1 cellular context compared by ENCODE assay signal in the genomic region with DNA sequence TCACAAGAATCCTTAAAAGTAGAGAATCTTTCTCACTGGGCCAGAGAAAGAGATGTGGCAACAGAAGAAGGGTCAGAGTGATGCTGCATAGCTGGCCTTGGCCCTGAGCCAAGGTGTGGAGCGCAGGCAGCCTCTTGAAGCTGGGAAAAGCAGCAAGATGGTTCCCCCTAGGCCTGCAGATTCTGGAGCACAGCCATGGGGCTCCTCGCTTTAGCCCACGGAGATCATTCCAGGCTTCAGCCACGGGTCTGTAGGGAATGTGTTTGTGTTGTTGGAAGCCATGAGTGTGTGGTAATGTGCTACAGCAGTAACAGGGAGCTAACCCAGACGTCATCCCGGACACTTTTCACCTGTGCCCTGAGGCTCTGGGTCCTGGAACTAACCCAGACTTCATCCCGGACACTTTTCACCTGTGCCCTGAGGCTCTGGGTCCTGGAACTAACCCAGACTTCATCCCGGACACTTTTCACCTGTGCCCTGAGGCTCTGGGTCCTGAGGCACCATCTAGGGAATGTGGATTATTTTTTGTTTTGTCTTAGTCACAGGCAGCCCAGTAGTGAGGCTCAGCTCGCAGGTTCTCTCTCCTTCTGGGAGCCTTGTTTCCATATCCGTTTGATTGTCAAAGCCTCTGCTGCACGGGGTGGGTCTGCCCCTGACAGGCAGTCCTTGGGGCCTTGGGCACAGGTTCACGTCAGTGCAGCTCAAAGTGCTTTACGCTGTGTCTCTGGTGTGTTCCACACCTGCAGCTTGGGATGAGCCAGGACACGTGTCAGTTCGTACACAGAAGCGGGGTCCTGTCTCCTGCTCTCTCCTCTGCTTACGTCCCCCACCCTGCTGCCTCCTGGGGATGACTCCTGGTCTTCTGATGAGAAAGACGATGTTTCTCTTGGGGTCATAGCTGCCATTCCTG.
TF ChIP-seq lines count a peak whose summit lies in the region.

No MANE protein-coding gene starts in this region.

TF ChIP-seq in HCT116, 20 proteins besides CTCF, POLR2A, EP300 and RAD21 (continued from another document):
- no peak for TF ChIP-seq TCF7L2 (IDR thresholded peaks at IDR 0.05; ENCODE audit: borderline replicate concordance, extremely low read depth, insufficient read depth, insufficient read length)
- no peak for TF ChIP-seq SRF (IDR thresholded peaks at IDR 0.05; ENCODE audit: low read depth)
- TF ChIP-seq ATF3 (IDR thresholded peaks at IDR 0.05): no peak
- TF ChIP-seq, protein P1, sequence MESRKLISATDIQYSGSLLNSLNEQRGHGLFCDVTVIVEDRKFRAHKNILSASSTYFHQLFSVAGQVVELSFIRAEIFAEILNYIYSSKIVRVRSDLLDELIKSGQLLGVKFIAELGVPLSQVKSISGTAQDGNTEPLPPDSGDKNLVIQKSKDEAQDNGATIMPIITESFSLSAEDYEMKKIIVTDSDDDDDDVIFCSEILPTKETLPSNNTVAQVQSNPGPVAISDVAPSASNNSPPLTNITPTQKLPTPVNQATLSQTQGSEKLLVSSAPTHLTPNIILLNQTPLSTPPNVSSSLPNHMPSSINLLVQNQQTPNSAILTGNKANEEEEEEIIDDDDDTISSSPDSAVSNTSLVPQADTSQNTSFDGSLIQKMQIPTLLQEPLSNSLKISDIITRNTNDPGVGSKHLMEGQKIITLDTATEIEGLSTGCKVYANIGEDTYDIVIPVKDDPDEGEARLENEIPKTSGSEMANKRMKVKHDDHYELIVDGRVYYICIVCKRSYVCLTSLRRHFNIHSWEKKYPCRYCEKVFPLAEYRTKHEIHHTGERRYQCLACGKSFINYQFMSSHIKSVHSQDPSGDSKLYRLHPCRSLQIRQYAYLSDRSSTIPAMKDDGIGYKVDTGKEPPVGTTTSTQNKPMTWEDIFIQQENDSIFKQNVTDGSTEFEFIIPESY (IDR thresholded peaks at IDR 0.05; ENCODE audit: extremely low read depth, insufficient replicate concordance, low read length): no peak
- no peak for TF ChIP-seq EZH2phosphoT487 (IDR thresholded peaks at IDR 0.05; ENCODE audit: borderline replicate concordance)
- no peak for TF ChIP-seq POLR2AphosphoS5 (IDR thresholded peaks at IDR 0.05; ENCODE audit: low read depth, low read length)
- TF ChIP-seq CEBPB (IDR thresholded peaks at IDR 0.05; ENCODE audit: low read depth): no peak
